ENCODE assay signal across 13 cellular contexts in genomic region chr10:91349381-91349780, GRCh38.
DNase-seq lines count a peak whose midpoint lies in the region; ATAC-seq, FAIRE-seq and TF ChIP-seq lines count a peak whose summit lies in the region.
"Had no signal": no experiment of that assay in that cellular context is flagged by ENCODE, and none has a peak within 500 bp of the region (broad histone marks: within the 10 kb centered on the region; RNA-seq: fewer than 3 reads in every experiment).

No MANE protein-coding gene starts in this region.

- peak overlapping the region; percentile 76 for H3K27ac ChIP-seq in astrocyte (ENCODE audit: low read depth, low read length)
- no peak overlapping the region for H3K27ac ChIP-seq in cardiac muscle cell
- H3K27ac ChIP-seq in tibial nerve, result no peak overlapping the region
- no peak overlapping the region for H3K27ac ChIP-seq in uterus
- H3K27ac ChIP-seq: ovary had no signal

- no peaks in the 10 kb centered on the region for H4K20me1 ChIP-seq in astrocyte (ENCODE audit: insufficient read depth, low read length)

- DNase-seq in EH (ENCODE audit: low read depth), result peak; percentile 96
- peak; percentile 97 for DNase-seq in astrocyte (ENCODE audit: low read depth)
- peak; percentile 19 to 89 for DNase-seq in cardiac muscle cell (ENCODE audit: low read depth in 1 of 2, low spot score in 1 of 2)
- DNase-seq in pulmonary artery endothelial cell (ENCODE audit: low read depth, low spot score), result peak; percentile 48
- DNase-seq in tibial nerve (ENCODE audit: low spot score in 2 of 2), result no peak
- no peak for DNase-seq in uterus
- DNase-seq in NCI-H1092 treated with DMSO at 0.1 percent for 48 hours (lab: John Stamatoyannopoulos, UW), result no peak
- DNase-seq: activated naive CD4-positive, alpha-beta T cell treated with anti-CD3 and anti-CD28 coated beads, Interleukin-2, amount 50 U/mL, for 16 hours; Caco-2; NCI-H748 treated with DMSO at 0.1 percent for 48 hours; ovary had no signal

- H3K9me3 ChIP-seq in astrocyte (ENCODE audit: insufficient read depth, low read depth, low read length) (no peaks in the 10 kb centered on the region), cardiac muscle cell (ENCODE audit: low read depth) (no peaks in the 10 kb centered on the region), tibial nerve (no peaks in the 10 kb centered on the region), uterus (no peaks in the 10 kb centered on the region)
- H3K9me3 ChIP-seq: Caco-2, ovary had no signal

- ATAC-seq in activated T-helper 17 cell treated with anti-CD3 and anti-CD28 coated beads, Interleukin-2, amount 50 U/mL, for 72 hours (replicated peaks), result no peak
- ATAC-seq: HCT116 had no signal

- peak overlapping the region; percentile 44 for H3K4me2 ChIP-seq in astrocyte (ENCODE audit: low read length)

- TF ChIP-seq POLR2A in tibial nerve (IDR thresholded peaks at IDR 0.05) (no peak), uterus (IDR thresholded peaks at IDR 0.05) (no peak)

- FAIRE-seq in astrocyte (lab: Jason Lieb, UNC), result peak; percentile 99

- H3K79me2 ChIP-seq in astrocyte (ENCODE audit: insufficient read depth, low read length), result no peaks in the 10 kb centered on the region

- H3K27me3 Mint-ChIP-seq in astrocyte (ENCODE audit: low read depth, unreplicated experiment), result no peaks in the 10 kb centered on the region
- peaks cover 9% of the 10 kb centered on the region for H3K27me3 Mint-ChIP-seq in activated T-helper 17 cell treated with anti-CD3 and anti-CD28 coated beads, Interleukin-2, amount 50 U/mL, for 72 hours

- TF ChIP-seq EP300 in tibial nerve (IDR thresholded peaks at IDR 0.05), result no peak

- H3K36me3 Mint-ChIP-seq in astrocyte (ENCODE audit: low read depth, unreplicated experiment), result no peaks in the 10 kb centered on the region
- H3K36me3 Mint-ChIP-seq in activated T-helper 17 cell treated with anti-CD3 and anti-CD28 coated beads, Interleukin-2, amount 50 U/mL, for 72 hours (ENCODE audit: low read depth), result no peaks in the 10 kb centered on the region

- TF ChIP-seq CTCF in astrocyte (IDR thresholded peaks at IDR 0.05; ENCODE audit: insufficient read depth, low read depth, low read length) (no peak), cardiac muscle cell (IDR thresholded peaks at IDR 0.05; ENCODE audit: low read depth, low read length) (no peak), tibial nerve (IDR thresholded peaks at IDR 0.05) (no peak), uterus (IDR thresholded peaks at IDR 0.05) (no peak)

- H3K9ac ChIP-seq in astrocyte (ENCODE audit: low read length), result peak overlapping the region; percentile 54

- H3K27me3 ChIP-seq in astrocyte (ENCODE audit: insufficient read depth, low read length) (no peaks in the 10 kb centered on the region), cardiac muscle cell (peaks cover 36% of the 10 kb centered on the region), tibial nerve (no peaks in the 10 kb centered on the region), uterus (no peaks in the 10 kb centered on the region)
- H3K27me3 ChIP-seq: ovary had no signal

- intact Hi-C loops in uterus (cut with DNase I; ENCODE audit: low total_unique reads), result no loop called here

- H3K4me1 ChIP-seq in astrocyte (ENCODE audit: insufficient read depth, low read length) (peaks cover 37% of the 10 kb centered on the region), cardiac muscle cell (ENCODE audit: low read depth) (no peaks in the 10 kb centered on the region), tibial nerve (no peaks in the 10 kb centered on the region), uterus (no peaks in the 10 kb centered on the region)
- H3K4me1 ChIP-seq: Caco-2 had no signal

- H3K4me3 ChIP-seq in astrocyte (ENCODE audit: insufficient read depth, low read depth, low read length) (no peak overlapping the region), cardiac muscle cell (no peak overlapping the region), tibial nerve (no peak overlapping the region), uterus (no peak overlapping the region)
- H3K4me3 ChIP-seq: ovary had no signal

- no peak overlapping the region for H3K4me3 Mint-ChIP-seq in astrocyte (ENCODE audit: unreplicated experiment)
- no peak overlapping the region for H3K4me3 Mint-ChIP-seq in activated T-helper 17 cell treated with anti-CD3 and anti-CD28 coated beads, Interleukin-2, amount 50 U/mL, for 72 hours

- peaks cover 26% of the 10 kb centered on the region for H3K4me1 Mint-ChIP-seq in astrocyte (ENCODE audit: low read depth, unreplicated experiment)
- peaks cover 4% of the 10 kb centered on the region for H3K4me1 Mint-ChIP-seq in activated T-helper 17 cell treated with anti-CD3 and anti-CD28 coated beads, Interleukin-2, amount 50 U/mL, for 72 hours

- H2AFZ ChIP-seq in astrocyte (ENCODE audit: low read depth, low read length), result peak overlapping the region; percentile 43

- peak overlapping the region; percentile 50 for H3K27ac Mint-ChIP-seq in astrocyte (ENCODE audit: unreplicated experiment)
- no peak overlapping the region for H3K27ac Mint-ChIP-seq in activated T-helper 17 cell treated with anti-CD3 and anti-CD28 coated beads, Interleukin-2, amount 50 U/mL, for 72 hours

- no peaks in the 10 kb centered on the region for H3K36me3 ChIP-seq in astrocyte (ENCODE audit: insufficient read depth, low read length)
- H3K36me3 ChIP-seq in cardiac muscle cell, result no peaks in the 10 kb centered on the region
- no peaks in the 10 kb centered on the region for H3K36me3 ChIP-seq in tibial nerve
- H3K36me3 ChIP-seq in uterus, result no peaks in the 10 kb centered on the region
- H3K36me3 ChIP-seq: ovary had no signal

- peaks cover 3% of the 10 kb centered on the region for H3K9me3 Mint-ChIP-seq in astrocyte (ENCODE audit: unreplicated experiment)
- no peaks in the 10 kb centered on the region for H3K9me3 Mint-ChIP-seq in activated T-helper 17 cell treated with anti-CD3 and anti-CD28 coated beads, Interleukin-2, amount 50 U/mL, for 72 hours

Comparison
In these comparisons a context has a peak if more than half of its experiments do, and no peak if none do; other contexts are left out.
1. DNase-seq: peak in EH (single experiment), astrocyte (single experiment), cardiac muscle cell (2 of 2) and pulmonary artery endothelial cell (single experiment); none in tibial nerve (0 of 2), uterus (0 of 2) and NCI-H1092 treated with DMSO at 0.1 percent for 48 hours (single experiment).